In the genomic region with DNA sequence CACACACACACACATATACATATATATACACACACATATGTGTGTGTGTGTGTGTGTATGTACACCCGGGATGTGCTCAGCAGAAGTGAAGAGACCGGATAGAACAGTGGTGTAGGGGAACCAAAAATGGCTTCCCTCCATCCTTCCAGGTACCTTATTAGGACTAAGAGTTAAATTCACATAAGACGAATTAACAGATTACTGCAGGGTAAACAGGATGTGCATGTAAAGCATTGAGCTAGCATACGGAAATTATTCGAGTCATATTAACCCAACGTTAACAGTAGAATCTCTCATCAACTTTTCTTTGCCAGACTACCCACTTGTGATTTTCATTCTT, we compare ENCODE assay signal across 8 cellular contexts. TPM values are rescaled to one million over a fixed set of nuclear protein-coding genes. Genes with fewer than 3 reads are reported as not detected.
DNase-seq lines count a peak whose midpoint lies in the region; TF ChIP-seq lines count a peak whose summit lies in the region.

No MANE protein-coding gene starts in this region.

- peaks cover 5% of the 10 kb centered on the region for H3K79me2 ChIP-seq in parathyroid adenoma

- no peak overlapping the region for H3K9ac ChIP-seq in parathyroid adenoma

- H2AFZ ChIP-seq in parathyroid adenoma = peak overlapping the region; percentile 95

- H3K27ac Mint-ChIP-seq in endothelial cell (ENCODE audit: unreplicated experiment) = peak overlapping the region; percentile 10

- no peaks in the 10 kb centered on the region for H3K36me3 ChIP-seq in parathyroid adenoma (ENCODE audit: control insufficient read depth, insufficient read depth, low read length)

- peaks cover 12% of the 10 kb centered on the region for H3K4me1 Mint-ChIP-seq in endothelial cell (ENCODE audit: unreplicated experiment)

- no peaks in the 10 kb centered on the region for H3K27me3 ChIP-seq in parathyroid adenoma (ENCODE audit: control insufficient read depth, insufficient read depth, low read length)

- TF ChIP-seq CTCF in GM12864 (IDR thresholded peaks at IDR 0.05; ENCODE audit: low read depth, low read length, missing control alignments) (no peak), endothelial cell (IDR thresholded peaks at IDR 0.05; ENCODE audit: unreplicated experiment) (no peak), parathyroid adenoma (IDR thresholded peaks at IDR 0.05) (no peak)

- peaks cover 7% of the 10 kb centered on the region for H3K4me1 ChIP-seq in parathyroid adenoma

- H3K4me3 ChIP-seq in GM12864 (ENCODE audit: low read depth, low read length) (peak overlapping the region; percentile 96), parathyroid adenoma (ENCODE audit: low read depth, low read length) (peak overlapping the region; percentile 63)

- peak overlapping the region; percentile 74 for H3K4me2 ChIP-seq in parathyroid adenoma (ENCODE audit: low read length)

- H3K9me3 ChIP-seq in parathyroid adenoma (ENCODE audit: control insufficient read depth, low read length) = no peaks in the 10 kb centered on the region

- peaks cover 6% of the 10 kb centered on the region for H3K27me3 Mint-ChIP-seq in endothelial cell (ENCODE audit: unreplicated experiment)

- H3K4me3 Mint-ChIP-seq in endothelial cell (ENCODE audit: unreplicated experiment) = no peak overlapping the region

- no peak overlapping the region for H3K27ac ChIP-seq in parathyroid adenoma

- H3K9me3 Mint-ChIP-seq in endothelial cell (ENCODE audit: unreplicated experiment) = no peaks in the 10 kb centered on the region

- DNase-seq in GM12864 (ENCODE audit: low read depth) (no peak), NCI-H1694 treated with DMSO at 0.1 percent for 48 hours (lab: John Stamatoyannopoulos, UW) (peak; percentile 1), endothelial cell (ENCODE audit: low spot score) (no peak), ureter (ENCODE audit: low spot score) (no peak), amniotic stem cell (lab: John Stamatoyannopoulos, UW) (no peak), CD1c-positive myeloid dendritic cell (ENCODE audit: extremely low spot score) (no peak)
- DNase-seq in stimulated activated CD4-positive, alpha-beta T cell treated with anti-CD3 and anti-CD28 coated beads, Interleukin-2, amount 100 ng/mL, for 48 hours = no peak

- peaks cover 16% of the 10 kb centered on the region for H3K36me3 Mint-ChIP-seq in endothelial cell (ENCODE audit: low read depth, unreplicated experiment)

RNA-seq across cellular contexts. Expression of a gene that starts 0.7 kb away (rescaled TPM):
- total RNA-seq in endothelial cell (ENCODE audit: unreplicated experiment) (42.0 TPM), ureter (36.6 TPM)

RNA-seq across cellular contexts. Expression of a gene that starts 1.1 kb away (rescaled TPM):
- 14.3 TPM for total RNA-seq in endothelial cell (ENCODE audit: unreplicated experiment)
- total RNA-seq in ureter = 1.6 TPM

RNA-seq across cellular contexts. Expression of a gene that starts 19.0 kb away (rescaled TPM):
- total RNA-seq in endothelial cell (ENCODE audit: unreplicated experiment) = not detected
- 0.91 TPM for total RNA-seq in ureter

RNA-seq across cellular contexts. Expression of a gene that starts 34.3 kb away (rescaled TPM):
- total RNA-seq in endothelial cell (ENCODE audit: unreplicated experiment) (20.1 TPM), ureter (50.3 TPM)
